ENCODE assay signal across 9 cellular contexts in the genomic region with DNA sequence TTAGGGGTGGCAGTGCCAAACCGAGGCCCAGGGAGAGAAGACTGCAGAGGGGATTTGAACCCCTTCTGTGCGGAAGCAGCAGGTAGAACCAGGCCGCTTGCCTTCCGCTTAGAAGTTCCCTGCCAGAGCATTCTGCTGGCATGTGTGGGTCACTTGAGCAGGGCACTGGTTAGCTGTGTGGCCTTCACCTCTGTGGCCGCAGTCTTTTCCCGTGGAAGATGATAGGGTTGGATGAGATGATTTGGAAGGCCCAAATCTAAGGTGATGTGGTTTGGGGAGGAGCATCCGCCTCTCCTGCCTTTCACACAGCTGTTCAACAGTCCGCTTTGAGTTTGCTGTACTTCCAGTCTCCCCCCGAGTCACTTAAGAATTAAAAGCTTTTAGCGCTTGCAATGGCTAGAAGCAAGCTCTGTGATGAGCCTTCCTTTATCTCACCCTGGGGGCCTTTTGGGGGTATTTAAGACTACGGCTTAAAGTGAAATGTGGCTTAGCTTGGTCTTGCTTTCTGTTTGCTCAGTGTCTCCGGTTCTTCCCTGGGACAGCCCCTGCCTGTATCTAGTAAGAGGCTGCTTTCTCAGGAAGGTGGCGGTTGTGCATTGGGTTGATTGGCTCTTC. TPM values are rescaled to one million over a fixed set of nuclear protein-coding genes. Genes with fewer than 3 reads are reported as not detected.
DNase-seq lines count a peak whose midpoint lies in the region; FAIRE-seq and TF ChIP-seq lines count a peak whose summit lies in the region.
"Had no signal": no experiment of that assay in that cellular context is flagged by ENCODE, and none has a peak within 500 bp of the region (broad histone marks: within the 10 kb centered on the region; RNA-seq: fewer than 3 reads in every experiment).

No MANE protein-coding gene starts in this region.

- peak overlapping the region; percentile 56 for H3K27ac ChIP-seq in HEK293 (ENCODE audit: extremely low read depth, low read depth, low read length)
- peak overlapping the region; percentile 84 to 88 for H3K27ac ChIP-seq in prostate gland

- WGBS in prostate gland, result 3% methylated on average over 13 of the region's 13 CpGs

- TF ChIP-seq CTCF in GM13976 (IDR thresholded peaks at IDR 0.05; ENCODE audit: borderline replicate concordance, control extremely low read depth, extremely low read depth, insufficient read depth, missing control alignments) (no peak), HEK293 (tag by site-specific recombination; IDR thresholded peaks at IDR 0.05) (no peak), NB4 (IDR thresholded peaks at IDR 0.05; ENCODE audit: low read depth, low read length) (no peak), foreskin fibroblast (IDR thresholded peaks at IDR 0.05; ENCODE audit: low read depth, low read length) (no peak), prostate gland (IDR thresholded peaks at IDR 0.05) (no peak)

- intact Hi-C loops in prostate gland (cut with DNase I), result no loop called here

- no peak for TF ChIP-seq POLR2A in NB4 (IDR thresholded peaks at IDR 0.05; ENCODE audit: extremely low read depth, insufficient read length)
- TF ChIP-seq POLR2A in prostate gland (IDR thresholded peaks at IDR 0.05), result no peak

- no peaks in the 10 kb centered on the region for H3K27me3 ChIP-seq in prostate gland (replicated peaks; ENCODE audit: insufficient read depth)

- H3K4me1 ChIP-seq in HEK293 (ENCODE audit: control insufficient read depth, insufficient read depth, low read length) (peaks cover 14% of the 10 kb centered on the region), prostate gland (replicated peaks) (peaks cover 9% of the 10 kb centered on the region)

- CTCF ChIA-PET in HEK293 (lab: Yijun Ruan, JAX), result interaction anchor here (0.6 kb wide), 2 partner anchors 26 to 819 kb away, joined by 3 to 4 read pairs; no protein-coding TSS in a partner anchor

- POLR2A ChIA-PET in HEK293 (lab: Yijun Ruan, JAX), result interaction anchor here (1.2 to 1.8 kb wide), 6 partner anchors 8 to 79 kb away, joined by 4 to 8 read pairs (median 6); a partner anchor contains a TSS

- H3K36me3 ChIP-seq in HEK293 (ENCODE audit: control insufficient read depth in 2 of 2, insufficient read depth in 1 of 2, low read length in 2 of 2) (peaks cover 17 to 33% of the 10 kb centered on the region in 2 experiments), prostate gland (peaks cover 0 to 5% of the 10 kb centered on the region in 2 donors)

- H3K9me3 ChIP-seq in HEK293 (ENCODE audit: control insufficient read depth, insufficient read depth, low read depth, low read length) (no peaks in the 10 kb centered on the region), prostate gland (no peaks in the 10 kb centered on the region)

- in situ Hi-C loops in GM13976 (cut with MboI; ENCODE audit: low sequenced_read_pairs, unreplicated experiment), result no loop called here

- FAIRE-seq in urothelium cell line (lab: Jason Lieb, UNC), result no peak
- FAIRE-seq: islet of Langerhans had no signal

- DNase-seq in GM13976 (ENCODE audit: low spot score) (peak; percentile 71), NB4 (ENCODE audit: low read depth) (no peak), activated T-cell treated with anti-CD3 and anti-CD28 coated beads for 4 hours (peak; percentile 25), foreskin fibroblast (peak in 1 of 2 donors; percentile 44), prostate gland (ENCODE audit: low spot score) (no peak), urothelium cell line (ENCODE audit: low spot score) (peak; percentile 23), cerebellar nuclear complex (lab: John Stamatoyannopoulos, UW) (no peak)

- peak overlapping the region; percentile 91 for H3K4me3 ChIP-seq in HEK293 (ENCODE audit: low read depth, low read length)
- peak overlapping the region; percentile 91 for H3K4me3 ChIP-seq in NB4 (ENCODE audit: low read depth, low read length)
- peak overlapping the region; percentile 71 to 97 for H3K4me3 ChIP-seq in foreskin fibroblast (ENCODE audit: low read depth in 1 of 2, low read length in 2 of 2)
- peak overlapping the region; percentile 84 to 89 for H3K4me3 ChIP-seq in prostate gland

TF ChIP-seq in HEK293, 187 proteins besides CTCF, POLR2A, EP300 and RAD21:
- TF ChIP-seq ZBTB17 (tag by site-specific recombination; IDR thresholded peaks at IDR 0.05) (peak; percentile 35), ZNF341 (tag by site-specific recombination; IDR thresholded peaks at IDR 0.05; ENCODE audit: low read depth) (peak; percentile 60)
- TF ChIP-seq, protein P1, sequence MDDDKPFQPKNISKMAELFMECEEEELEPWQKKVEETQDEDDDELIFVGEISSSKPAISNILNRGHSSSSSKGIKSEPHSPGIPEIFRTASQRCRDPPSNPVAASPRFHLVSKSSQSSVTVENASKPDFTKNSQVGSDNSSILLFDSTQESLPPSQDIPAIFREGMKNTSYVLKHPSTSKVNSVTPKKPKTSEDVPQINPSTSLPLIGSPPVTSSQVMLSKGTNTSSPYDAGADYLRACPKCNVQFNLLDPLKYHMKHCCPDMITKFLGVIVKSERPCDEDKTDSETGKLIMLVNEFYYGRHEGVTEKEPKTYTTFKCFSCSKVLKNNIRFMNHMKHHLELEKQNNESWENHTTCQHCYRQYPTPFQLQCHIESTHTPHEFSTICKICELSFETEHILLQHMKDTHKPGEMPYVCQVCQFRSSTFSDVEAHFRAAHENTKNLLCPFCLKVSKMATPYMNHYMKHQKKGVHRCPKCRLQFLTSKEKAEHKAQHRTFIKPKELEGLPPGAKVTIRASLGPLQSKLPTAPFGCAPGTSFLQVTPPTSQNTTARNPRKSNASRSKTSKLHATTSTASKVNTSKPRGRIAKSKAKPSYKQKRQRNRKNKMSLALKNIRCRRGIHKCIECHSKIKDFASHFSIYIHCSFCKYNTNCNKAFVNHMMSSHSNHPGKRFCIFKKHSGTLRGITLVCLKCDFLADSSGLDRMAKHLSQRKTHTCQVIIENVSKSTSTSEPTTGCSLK (tag by site-specific recombination; IDR thresholded peaks at IDR 0.05), result no peak
TF ChIP-seq in HEK293: peak in this region for 2.

RNA-seq across cellular contexts. Expression of a gene that starts 0.7 kb away (rescaled TPM):
- total RNA-seq in prostate gland, result 100 to 1,000 TPM in 1 of 2 donors, 10 to 100 TPM in 1; 28.1 to 147 TPM

Comparison
In these comparisons a context has a peak if more than half of its experiments do, and no peak if none do; other contexts are left out.
1. DNase-seq: peak in GM13976 (single experiment), activated T-cell treated with anti-CD3 and anti-CD28 coated beads for 4 hours (single experiment) and urothelium cell line (single experiment); none in NB4 (single experiment), prostate gland (single experiment) and cerebellar nuclear complex (0 of 2).
2. Peak in every context shown above with its lines, with median percentiles within 50 percentile points of each other: H3K4me3 ChIP-seq.